ENCODE assay signal across 8 cellular contexts in the genomic region with DNA sequence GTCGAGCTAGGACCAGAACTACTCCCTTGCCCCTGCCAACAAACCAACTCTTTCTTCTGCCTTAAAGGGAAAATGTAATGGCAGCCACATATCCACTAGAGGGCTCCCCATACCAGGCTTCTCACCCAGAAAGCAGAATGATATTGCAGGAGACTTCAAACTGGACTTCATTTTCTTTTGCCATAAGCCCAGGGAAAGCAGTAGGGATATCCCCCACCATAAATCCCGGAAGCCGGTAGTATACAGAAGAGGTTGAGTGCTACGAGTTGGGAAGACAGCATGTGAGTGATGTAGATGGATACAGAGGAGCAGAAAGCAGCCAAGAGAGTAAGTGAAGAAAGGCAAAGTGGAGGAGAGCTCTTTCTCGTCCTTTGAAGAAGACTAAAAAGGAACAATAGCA. TPM values are rescaled to one million over a fixed set of nuclear protein-coding genes. Genes with fewer than 3 reads are reported as not detected.
DNase-seq lines count a peak whose midpoint lies in the region; ATAC-seq and TF ChIP-seq lines count a peak whose summit lies in the region.

No MANE protein-coding gene starts in this region.

- H3K9me3 ChIP-seq in adrenal gland (replicated peaks in 1 of 3) (no peaks in the 10 kb centered on the region), heart right ventricle (peaks cover 0 to 20% (median 8%) of the 10 kb centered on the region in 11 donors)

- no peak overlapping the region for H3K27ac ChIP-seq in adrenal gland
- H3K27ac ChIP-seq in heart right ventricle: no peak overlapping the region
- peak overlapping the region; percentile 7 for H3K27ac ChIP-seq in rectal smooth muscle tissue (ENCODE audit: low read depth, low read length)

- H3K4me1 ChIP-seq in adrenal gland (replicated peaks in 1 of 2): no peaks in the 10 kb centered on the region
- H3K4me1 ChIP-seq in heart right ventricle: peaks cover 0 to 2% (median 0%) of the 10 kb centered on the region in 9 donors
- no peaks in the 10 kb centered on the region for H3K4me1 ChIP-seq in rectal smooth muscle tissue (ENCODE audit: control insufficient read depth, insufficient read depth, low read length)

- no peak overlapping the region for H3K9ac ChIP-seq in rectal smooth muscle tissue (ENCODE audit: low read length)

- DNase-seq in GM10248 (ENCODE audit: extremely low spot score) (peak; percentile 79), NCI-H128 (lab: John Stamatoyannopoulos, UW; ENCODE audit: unreplicated experiment) (peak; percentile 10), SKM-1 (lab: John Stamatoyannopoulos, UW; ENCODE audit: unreplicated experiment) (peak; percentile 90), adrenal gland (peak; percentile 50 to 74 (median 57)), heart right ventricle (peak in 1 of 2 donors; percentile 55), posterior vena cava (ENCODE audit: low spot score) (no peak)

- H3K27me3 ChIP-seq in adrenal gland (no peaks in the 10 kb centered on the region), heart right ventricle (no peaks in the 10 kb centered on the region), rectal smooth muscle tissue (ENCODE audit: control insufficient read depth, insufficient read depth, low read length) (no peaks in the 10 kb centered on the region)

- TF ChIP-seq POLR2A in adrenal gland (IDR thresholded peaks at IDR 0.05): no peak

- no peaks in the 10 kb centered on the region for H3K36me3 ChIP-seq in adrenal gland (replicated peaks in 1 of 2)
- H3K36me3 ChIP-seq in heart right ventricle: no peaks in the 10 kb centered on the region
- H3K36me3 ChIP-seq in rectal smooth muscle tissue (ENCODE audit: control insufficient read depth, insufficient read depth, low read length): no peaks in the 10 kb centered on the region

- 13 to 18% (median 17%) methylated on average over 5 of the region's 5 CpGs for WGBS in adrenal gland, 4 donors
- WGBS in heart right ventricle, 2 donors: 15 to 19% methylated on average over 5 of the region's 5 CpGs

- intact Hi-C loops in adrenal gland (cut with DNase I) (loop anchor here in 1 of 2 donors (5.0 kb wide), 2 partner anchors 158 to 258 kb away; no protein-coding TSS in a partner anchor), heart right ventricle (cut with DNase I) (loop anchor here in 9 of 10 donors (1.0 to 10.0 kb wide), 9 partner anchors 156 to 260 kb away; no protein-coding TSS in a partner anchor), posterior vena cava (cut with DNase I) (loop anchor here (5.0 to 10.0 kb wide), 2 partner anchors 156 to 158 kb away; no protein-coding TSS in a partner anchor)

- POLR2A ChIA-PET in GM10248 (lab: Yijun Ruan, JAX): no interaction called here

- CTCF ChIA-PET in GM10248 (lab: Yijun Ruan, JAX): interaction anchor here (0.6 to 7.1 kb wide), 51 partner anchors 11 to 671 kb away, joined by 3 to 138 read pairs (median 4); partner anchors contain the start of genes LGALS12, MARK2, PLAAT5 and RTN3

- H3K4me3 ChIP-seq in adrenal gland (no peak overlapping the region), heart right ventricle (no peak overlapping the region), rectal smooth muscle tissue (ENCODE audit: low read length) (no peak overlapping the region)

- ATAC-seq in heart right ventricle (peak; percentile 61 to 84 (median 80)), GM19035 (IDR thresholded peaks at IDR 0.05; ENCODE audit: unreplicated experiment) (no peak)

- TF ChIP-seq CTCF in GM10248 (IDR thresholded peaks at IDR 0.05; ENCODE audit: control extremely low read depth, extremely low read depth, low read depth, missing control alignments) (peak; percentile 92), adrenal gland (IDR thresholded peaks at IDR 0.05) (peak; percentile 86 to 96 (median 92)), heart right ventricle (IDR thresholded peaks at IDR 0.05) (peak; percentile 77 to 93 (median 91))

RNA-seq across cellular contexts. Expression of gene PLAAT5, which starts 12.1 kb away (rescaled TPM):
- 1 to 10 TPM in 3 of 8 donors, under 1 TPM in 3, not detected in 2; 0.69 to 7.9 (median 0.96) TPM for total RNA-seq in adrenal gland
- 1 to 10 TPM in 2 of 3 donors, under 1 TPM in 1; 0.64 to 8.1 (median 2.0) TPM for polyA plus RNA-seq in adrenal gland
- total RNA-seq in heart right ventricle: 1 to 10 TPM in 8 of 10 donors, under 1 TPM in 2; 0.69 to 7.2 (median 1.8) TPM
- polyA plus RNA-seq in heart right ventricle: 1 to 10 TPM in 1 of 2 donors, under 1 TPM in 1; 0.64 to 1.5 TPM
- 1 to 10 TPM in 1 of 2 donors, under 1 TPM in 1; 0.86 to 3.2 TPM for total RNA-seq in posterior vena cava

RNA-seq across cellular contexts. Expression of gene LGALS12, which starts 27.0 kb away (rescaled TPM):
- total RNA-seq in adrenal gland (1 to 10 TPM in 3 of 8 donors, under 1 TPM in 4, not detected in 1; 0.15 to 3.0 (median 0.41) TPM), heart right ventricle (1 to 10 TPM in 3 of 10 donors, under 1 TPM in 4, not detected in 3; 0.61 to 6.9 (median 0.90) TPM), posterior vena cava (1 to 10 TPM in 1 of 2 donors, under 1 TPM in 1; 0.90 to 1.1 TPM)
- polyA plus RNA-seq in adrenal gland (10 to 100 TPM in 1 of 3 donors, under 1 TPM in 2; 0.11 to 15.5 (median 0.64) TPM), heart right ventricle (1 to 10 TPM; 3.1 to 5.3 TPM)

RNA-seq across cellular contexts. Expression of gene PLAAT4, which starts 57.7 kb away (rescaled TPM):
- 10 to 100 TPM; 11.5 to 49.5 (median 27.1) TPM for total RNA-seq in adrenal gland
- polyA plus RNA-seq in adrenal gland: 10 to 100 TPM; 12.4 to 38.0 (median 30.0) TPM
- 100 to 1,000 TPM in 1 of 10 donors, 10 to 100 TPM in 3, 1 to 10 TPM in 6; 3.3 to 565 (median 7.7) TPM for total RNA-seq in heart right ventricle
- polyA plus RNA-seq in heart right ventricle: 10 to 100 TPM; 10.1 to 11.7 TPM
- 10 to 100 TPM; 11.5 to 19.3 TPM for total RNA-seq in posterior vena cava
